In the genomic region with DNA sequence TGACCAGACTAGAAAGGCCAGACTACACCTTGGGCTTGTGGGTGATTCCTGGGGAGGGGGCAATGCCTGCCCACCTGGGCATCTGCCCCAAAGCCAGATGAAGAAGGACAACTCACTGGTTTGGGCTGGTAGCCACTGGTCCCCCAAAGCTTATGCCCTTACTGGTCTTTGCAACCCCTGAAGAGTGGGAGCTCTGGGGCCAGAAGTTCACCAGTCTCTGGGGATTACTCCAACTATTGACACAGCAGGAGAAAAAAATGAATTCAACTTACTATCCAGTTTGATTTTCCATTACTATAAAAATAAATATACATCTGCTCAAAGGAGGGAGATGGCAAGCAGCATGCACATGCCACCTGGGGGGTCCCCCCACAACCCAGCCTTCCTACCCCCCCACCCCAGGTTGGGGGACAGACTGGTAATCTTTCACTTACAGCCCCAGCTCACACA, we compare ENCODE assay signal across 8 cellular contexts. TPM values are rescaled to one million over a fixed set of nuclear protein-coding genes. Genes with fewer than 3 reads are reported as not detected.
DNase-seq lines count a peak whose midpoint lies in the region; ATAC-seq and TF ChIP-seq lines count a peak whose summit lies in the region.

No MANE protein-coding gene starts in this region.

- TF ChIP-seq CTCF in heart right ventricle (IDR thresholded peaks at IDR 0.05) (no peak), cardiac fibroblast (IDR thresholded peaks at IDR 0.05; ENCODE audit: low read depth, low read length) (no peak), mesothelial cell of epicardium (IDR thresholded peaks at IDR 0.05; ENCODE audit: unreplicated experiment) (no peak)

- H3K27ac ChIP-seq in heart right ventricle, result peak overlapping the region; percentile 89 to 100 (median 96)
- peak overlapping the region; percentile 28 for H3K27ac ChIP-seq in urinary bladder (ENCODE audit: low read depth)

- peak overlapping the region; percentile 42 to 100 (median 93) for H3K4me3 ChIP-seq in heart right ventricle
- H3K4me3 ChIP-seq in cardiac fibroblast (replicated peaks in 1 of 2; ENCODE audit: low read depth in 2 of 2, low read length in 2 of 2), result peak overlapping the region; percentile 86 to 90
- no peak overlapping the region for H3K4me3 ChIP-seq in urinary bladder (ENCODE audit: low read depth, low read length)

- ATAC-seq in heart right ventricle (no peak), left ventricle myocardium superior (no peak), HG02938 (IDR thresholded peaks at IDR 0.05; ENCODE audit: unreplicated experiment) (no peak), HG03520 (IDR thresholded peaks at IDR 0.05; ENCODE audit: unreplicated experiment) (no peak)

- H3K4me3 Mint-ChIP-seq in mesothelial cell of epicardium, result peak overlapping the region; percentile 89

- H3K27ac Mint-ChIP-seq in mesothelial cell of epicardium, result no peak overlapping the region

- H3K4me1 Mint-ChIP-seq in mesothelial cell of epicardium, result peaks cover 17% of the 10 kb centered on the region

- peaks cover 0 to 4% (median 0%) of the 10 kb centered on the region in 7 donors for H3K27me3 ChIP-seq in heart right ventricle

- H3K36me3 ChIP-seq in heart right ventricle (no peaks in the 10 kb centered on the region), urinary bladder (ENCODE audit: insufficient read depth) (no peaks in the 10 kb centered on the region)

- no peaks in the 10 kb centered on the region for H3K9me3 Mint-ChIP-seq in mesothelial cell of epicardium

- H3K36me3 Mint-ChIP-seq in mesothelial cell of epicardium, result no peaks in the 10 kb centered on the region

- no peaks in the 10 kb centered on the region for H3K27me3 Mint-ChIP-seq in mesothelial cell of epicardium (ENCODE audit: low read depth)

- no peaks in the 10 kb centered on the region for H3K9me3 ChIP-seq in heart right ventricle

- DNase-seq in heart right ventricle (no peak), left ventricle myocardium superior (no peak), cardiac fibroblast (ENCODE audit: low read depth in 2 of 2) (no peak), mesothelial cell of epicardium (ENCODE audit: low spot score in 2 of 2, unreplicated experiment in 2 of 2) (no peak), H4 (ENCODE audit: low spot score) (no peak)

- intact Hi-C loops in heart right ventricle (cut with DNase I), result loop anchor here in 9 of 10 donors (2.0 to 10.0 kb wide), 14 partner anchors 33 to 307 kb away; a partner anchor contains a TSS
- intact Hi-C loops in left ventricle myocardium superior (cut with micrococcal nuclease), result loop anchor here (5.0 kb wide), 1 partner anchor 39 kb away; no protein-coding TSS in a partner anchor

- peaks cover 47 to 84% (median 76%) of the 10 kb centered on the region in 9 donors for H3K4me1 ChIP-seq in heart right ventricle
- H3K4me1 ChIP-seq in urinary bladder (ENCODE audit: insufficient read depth), result no peaks in the 10 kb centered on the region

RNA-seq across cellular contexts. Expression of a gene that starts 2.6 kb away (rescaled TPM):
- total RNA-seq in heart right ventricle, result 10 to 100 TPM; 32.2 to 53.1 (median 42.9) TPM
- 10 to 100 TPM; 17.0 to 33.7 TPM for polyA plus RNA-seq in heart right ventricle
- 42.8 TPM for total RNA-seq in left ventricle myocardium superior
- total RNA-seq in mesothelial cell of epicardium, result 71.4 to 73.5 TPM (median 72.1 TPM) in 3 replicates
- 19.0 TPM for total RNA-seq in urinary bladder
- polyA plus RNA-seq in urinary bladder, result 44.8 TPM
- 2.0 and 3.6 TPM in 2 replicates for total RNA-seq in H4 (2014; rRNA removed; shearing (Covaris generic))

RNA-seq across cellular contexts. Expression of a gene that starts 33.6 kb away (rescaled TPM):
- total RNA-seq in heart right ventricle (10 to 100 TPM in 1 of 10 donors, 1 to 10 TPM in 9; 1.4 to 11.0 (median 2.4) TPM), left ventricle myocardium superior (4.7 TPM), mesothelial cell of epicardium (0.11 to 0.53 TPM (median 0.20 TPM) in 3 replicates), urinary bladder (3.4 TPM)
- polyA plus RNA-seq in heart right ventricle (1 to 10 TPM; 4.8 to 6.9 TPM), urinary bladder (15.8 TPM)
- total RNA-seq in H4 (2014; rRNA removed; shearing (Covaris generic)), result not detected in 2 replicates
